Comparison of ENCODE assay signal across 1 cellular context in genomic region chr5:76583163-76584047, GRCh38.
TF ChIP-seq lines count a peak whose summit lies in the region.

No MANE protein-coding gene starts in this region.

TF ChIP-seq in K562, 482 proteins besides CTCF, POLR2A, EP300 and RAD21 (continued from another document):
- TF ChIP-seq FOXP4 (CRISPR knock-in tag; IDR thresholded peaks at IDR 0.05; ENCODE audit: borderline replicate concordance) (no peak), POLR2B (IDR thresholded peaks at IDR 0.05; ENCODE audit: low read depth, partially characterized antibody) (no peak), ARID1B (IDR thresholded peaks at IDR 0.05) (peak; percentile 30; the same call in 1 of the 2 replicates), SMC3 (conservative IDR thresholded peaks at IDR 0.05; ENCODE audit: insufficient read depth, low read depth, low read length) (0 out of 2 replicates have a peak, but pooled peaks have one; percentile 22), ZNF766 (CRISPR knock-in tag; conservative IDR thresholded peaks at IDR 0.05) (0 out of 2 replicates have a peak, but pooled peaks have one; percentile 18), SNIP1 (IDR thresholded peaks at IDR 0.05; ENCODE audit: low read depth) (no peak), FOXA3 (CRISPR knock-in tag; conservative IDR thresholded peaks at IDR 0.05 in 1 of 2, IDR thresholded peaks at IDR 0.05 in 1 of 2) (peak in 1 of 2 experiments; percentile 70; a peak in 2 of 4 replicates), ELF1 (tag; IDR thresholded peaks at IDR 0.05) (no peak), ZNF165 (CRISPR knock-in tag; IDR thresholded peaks at IDR 0.05; ENCODE audit: borderline replicate concordance) (no peak), CBFA2T3 (IDR thresholded peaks at IDR 0.05) (no peak), ZBTB49 (CRISPR knock-in tag; IDR thresholded peaks at IDR 0.05; ENCODE audit: borderline replicate concordance) (no peak), CBX1 (IDR thresholded peaks at IDR 0.05; ENCODE audit: low read depth) (no peak), E2F1 (CRISPR knock-in tag; IDR thresholded peaks at IDR 0.05) (no peak), SP2 (IDR thresholded peaks at IDR 0.05; ENCODE audit: extremely low read depth, low read depth, low read length, poor library complexity, severe bottlenecking) (no peak), SAFB2 (IDR thresholded peaks at IDR 0.05; ENCODE audit: borderline replicate concordance, low read depth, low read length, severe bottlenecking) (no peak), DPF2 (IDR thresholded peaks at IDR 0.05) (0 out of 2 replicates have a peak, but pooled peaks have one; percentile 28)
- TF ChIP-seq, protein P1, sequence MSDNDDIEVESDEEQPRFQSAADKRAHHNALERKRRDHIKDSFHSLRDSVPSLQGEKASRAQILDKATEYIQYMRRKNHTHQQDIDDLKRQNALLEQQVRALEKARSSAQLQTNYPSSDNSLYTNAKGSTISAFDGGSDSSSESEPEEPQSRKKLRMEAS (CRISPR knock-in tag; IDR thresholded peaks at IDR 0.05), result no peak
- TF ChIP-seq, protein P2, sequence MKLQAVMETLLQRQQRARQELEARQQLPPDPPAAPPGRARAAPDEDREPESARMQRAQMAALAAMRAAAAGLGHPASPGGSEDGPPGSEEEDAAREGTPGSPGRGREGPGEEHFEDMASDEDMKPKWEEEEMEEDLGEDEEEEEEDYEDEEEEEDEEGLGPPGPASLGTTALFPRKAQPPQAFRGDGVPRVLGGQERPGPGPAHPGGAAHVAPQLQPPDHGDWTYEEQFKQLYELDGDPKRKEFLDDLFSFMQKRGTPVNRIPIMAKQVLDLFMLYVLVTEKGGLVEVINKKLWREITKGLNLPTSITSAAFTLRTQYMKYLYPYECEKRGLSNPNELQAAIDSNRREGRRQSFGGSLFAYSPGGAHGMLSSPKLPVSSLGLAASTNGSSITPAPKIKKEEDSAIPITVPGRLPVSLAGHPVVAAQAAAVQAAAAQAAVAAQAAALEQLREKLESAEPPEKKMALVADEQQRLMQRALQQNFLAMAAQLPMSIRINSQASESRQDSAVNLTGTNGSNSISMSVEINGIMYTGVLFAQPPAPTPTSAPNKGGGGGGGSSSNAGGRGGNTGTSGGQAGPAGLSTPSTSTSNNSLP (IDR thresholded peaks at IDR 0.05; ENCODE audit: borderline replicate concordance, low read depth, low read length), result peak; percentile 69; the same call in 1 of the 2 replicates
